In the genomic region with DNA sequence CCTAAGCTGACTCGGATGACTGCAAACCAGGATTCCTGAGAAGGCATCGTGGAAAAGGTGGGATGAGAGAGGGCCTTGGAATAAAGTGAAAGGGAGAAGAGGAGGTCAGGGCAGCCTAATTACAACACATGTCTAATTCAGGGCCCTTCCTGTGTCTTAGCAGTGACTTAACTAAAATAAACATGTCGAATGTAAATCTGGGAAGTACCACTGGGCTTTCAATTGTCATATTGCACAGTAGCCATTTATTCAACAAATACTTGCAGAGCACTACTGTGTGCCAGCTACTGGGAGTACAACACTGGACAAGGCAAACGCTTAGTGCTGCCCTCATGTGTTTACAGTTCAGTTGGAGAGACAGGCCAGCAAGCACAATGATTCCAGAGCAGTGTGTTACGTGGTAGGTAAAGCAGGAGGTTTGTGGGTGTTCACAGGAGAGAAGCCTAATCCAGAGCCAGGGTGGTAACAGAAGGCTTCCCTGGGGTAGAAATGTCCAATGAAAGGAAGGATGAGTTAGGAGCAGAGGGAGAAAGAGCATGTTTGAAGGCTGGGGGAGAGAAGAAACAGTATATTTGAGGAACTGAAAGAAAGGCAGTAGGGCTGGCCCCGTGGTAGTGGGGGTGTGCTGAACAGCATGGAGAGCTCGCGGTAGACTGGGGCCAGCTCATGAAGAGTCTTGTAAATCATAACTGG, we compare ENCODE assay signal across 1 cellular context.
TF ChIP-seq lines count a peak whose summit lies in the region.

No MANE protein-coding gene starts in this region.

TF ChIP-seq in HepG2, 621 proteins besides CTCF, POLR2A, EP300 and RAD21 (continued from another document and continues in another):
- TF ChIP-seq, protein P1, sequence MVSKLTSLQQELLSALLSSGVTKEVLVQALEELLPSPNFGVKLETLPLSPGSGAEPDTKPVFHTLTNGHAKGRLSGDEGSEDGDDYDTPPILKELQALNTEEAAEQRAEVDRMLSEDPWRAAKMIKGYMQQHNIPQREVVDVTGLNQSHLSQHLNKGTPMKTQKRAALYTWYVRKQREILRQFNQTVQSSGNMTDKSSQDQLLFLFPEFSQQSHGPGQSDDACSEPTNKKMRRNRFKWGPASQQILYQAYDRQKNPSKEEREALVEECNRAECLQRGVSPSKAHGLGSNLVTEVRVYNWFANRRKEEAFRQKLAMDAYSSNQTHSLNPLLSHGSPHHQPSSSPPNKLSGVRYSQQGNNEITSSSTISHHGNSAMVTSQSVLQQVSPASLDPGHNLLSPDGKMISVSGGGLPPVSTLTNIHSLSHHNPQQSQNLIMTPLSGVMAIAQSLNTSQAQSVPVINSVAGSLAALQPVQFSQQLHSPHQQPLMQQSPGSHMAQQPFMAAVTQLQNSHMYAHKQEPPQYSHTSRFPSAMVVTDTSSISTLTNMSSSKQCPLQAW (CRISPR knock-in tag; IDR thresholded peaks at IDR 0.05), result peak; percentile 41; the same call in 1 of the 2 replicates
- no peak for TF ChIP-seq ZNF598 (CRISPR knock-in tag; IDR thresholded peaks at IDR 0.05; ENCODE audit: borderline replicate concordance)
- TF ChIP-seq SOX6 (IDR thresholded peaks at IDR 0.05), result no peak
- TF ChIP-seq SOX6 (CRISPR knock-in tag; IDR thresholded peaks at IDR 0.05), result peak; percentile 56
- no peak for TF ChIP-seq NCOA2 (CRISPR knock-in tag; IDR thresholded peaks at IDR 0.05)
- TF ChIP-seq ZNF317 (CRISPR knock-in tag; IDR thresholded peaks at IDR 0.05), result 0 out of 2 replicates have a peak, but pooled peaks have one; percentile 40
- TF ChIP-seq ZNF766 (CRISPR knock-in tag; IDR thresholded peaks at IDR 0.05; ENCODE audit: borderline replicate concordance), result no peak
- 0 out of 2 replicates have a peak, but pooled peaks have one; percentile 35 for TF ChIP-seq MIER2 (CRISPR knock-in tag; IDR thresholded peaks at IDR 0.05)
- no peak for TF ChIP-seq ZNF546 (CRISPR knock-in tag; conservative IDR thresholded peaks at IDR 0.05)
- no peak for TF ChIP-seq ZNF768 (CRISPR knock-in tag; IDR thresholded peaks at IDR 0.05)
- peak; percentile 71; the same call in 1 of the 2 replicates for TF ChIP-seq FOXO1 (CRISPR knock-in tag; IDR thresholded peaks at IDR 0.05)
- TF ChIP-seq, protein P2, sequence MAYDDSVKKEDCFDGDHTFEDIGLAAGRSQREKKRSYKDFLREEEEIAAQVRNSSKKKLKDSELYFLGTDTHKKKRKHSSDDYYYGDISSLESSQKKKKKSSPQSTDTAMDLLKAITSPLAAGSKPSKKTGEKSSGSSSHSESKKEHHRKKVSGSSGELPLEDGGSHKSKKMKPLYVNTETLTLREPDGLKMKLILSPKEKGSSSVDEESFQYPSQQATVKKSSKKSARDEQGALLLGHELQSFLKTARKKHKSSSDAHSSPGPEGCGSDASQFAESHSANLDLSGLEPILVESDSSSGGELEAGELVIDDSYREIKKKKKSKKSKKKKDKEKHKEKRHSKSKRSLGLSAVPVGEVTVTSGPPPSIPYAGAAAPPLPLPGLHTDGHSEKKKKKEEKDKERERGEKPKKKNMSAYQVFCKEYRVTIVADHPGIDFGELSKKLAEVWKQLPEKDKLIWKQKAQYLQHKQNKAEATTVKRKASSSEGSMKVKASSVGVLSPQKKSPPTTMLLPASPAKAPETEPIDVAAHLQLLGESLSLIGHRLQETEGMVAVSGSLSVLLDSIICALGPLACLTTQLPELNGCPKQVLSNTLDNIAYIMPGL (CRISPR knock-in tag; IDR thresholded peaks at IDR 0.05; ENCODE audit: borderline replicate concordance in 1 of 2, low read depth in 1 of 2), result peak; percentile 70 to 82
- TF ChIP-seq NFIC (IDR thresholded peaks at IDR 0.05; ENCODE audit: low read length), result no peak
- TF ChIP-seq ZC3H4 (CRISPR knock-in tag; IDR thresholded peaks at IDR 0.05; ENCODE audit: borderline replicate concordance), result no peak
- peak; percentile 72 for TF ChIP-seq IRF2 (CRISPR knock-in tag; IDR thresholded peaks at IDR 0.05)
- peak; percentile 39; the same call in 1 of the 2 replicates for TF ChIP-seq GATAD1 (CRISPR knock-in tag; IDR thresholded peaks at IDR 0.05)
- TF ChIP-seq ZNF446 (CRISPR knock-in tag; IDR thresholded peaks at IDR 0.05), result no peak
- no peak for TF ChIP-seq DR1 (CRISPR knock-in tag; IDR thresholded peaks at IDR 0.05)
- TF ChIP-seq, protein P3, sequence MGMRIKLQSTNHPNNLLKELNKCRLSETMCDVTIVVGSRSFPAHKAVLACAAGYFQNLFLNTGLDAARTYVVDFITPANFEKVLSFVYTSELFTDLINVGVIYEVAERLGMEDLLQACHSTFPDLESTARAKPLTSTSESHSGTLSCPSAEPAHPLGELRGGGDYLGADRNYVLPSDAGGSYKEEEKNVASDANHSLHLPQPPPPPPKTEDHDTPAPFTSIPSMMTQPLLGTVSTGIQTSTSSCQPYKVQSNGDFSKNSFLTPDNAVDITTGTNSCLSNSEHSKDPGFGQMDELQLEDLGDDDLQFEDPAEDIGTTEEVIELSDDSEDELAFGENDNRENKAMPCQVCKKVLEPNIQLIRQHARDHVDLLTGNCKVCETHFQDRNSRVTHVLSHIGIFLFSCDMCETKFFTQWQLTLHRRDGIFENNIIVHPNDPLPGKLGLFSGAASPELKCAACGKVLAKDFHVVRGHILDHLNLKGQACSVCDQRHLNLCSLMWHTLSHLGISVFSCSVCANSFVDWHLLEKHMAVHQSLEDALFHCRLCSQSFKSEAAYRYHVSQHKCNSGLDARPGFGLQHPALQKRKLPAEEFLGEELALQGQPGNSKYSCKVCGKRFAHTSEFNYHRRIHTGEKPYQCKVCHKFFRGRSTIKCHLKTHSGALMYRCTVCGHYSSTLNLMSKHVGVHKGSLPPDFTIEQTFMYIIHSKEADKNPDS (CRISPR knock-in tag; IDR thresholded peaks at IDR 0.05), result no peak
- TF ChIP-seq BCL6 (CRISPR knock-in tag; IDR thresholded peaks at IDR 0.05), result no peak; the same call in 1 of the 2 replicates
- TF ChIP-seq, protein P4, sequence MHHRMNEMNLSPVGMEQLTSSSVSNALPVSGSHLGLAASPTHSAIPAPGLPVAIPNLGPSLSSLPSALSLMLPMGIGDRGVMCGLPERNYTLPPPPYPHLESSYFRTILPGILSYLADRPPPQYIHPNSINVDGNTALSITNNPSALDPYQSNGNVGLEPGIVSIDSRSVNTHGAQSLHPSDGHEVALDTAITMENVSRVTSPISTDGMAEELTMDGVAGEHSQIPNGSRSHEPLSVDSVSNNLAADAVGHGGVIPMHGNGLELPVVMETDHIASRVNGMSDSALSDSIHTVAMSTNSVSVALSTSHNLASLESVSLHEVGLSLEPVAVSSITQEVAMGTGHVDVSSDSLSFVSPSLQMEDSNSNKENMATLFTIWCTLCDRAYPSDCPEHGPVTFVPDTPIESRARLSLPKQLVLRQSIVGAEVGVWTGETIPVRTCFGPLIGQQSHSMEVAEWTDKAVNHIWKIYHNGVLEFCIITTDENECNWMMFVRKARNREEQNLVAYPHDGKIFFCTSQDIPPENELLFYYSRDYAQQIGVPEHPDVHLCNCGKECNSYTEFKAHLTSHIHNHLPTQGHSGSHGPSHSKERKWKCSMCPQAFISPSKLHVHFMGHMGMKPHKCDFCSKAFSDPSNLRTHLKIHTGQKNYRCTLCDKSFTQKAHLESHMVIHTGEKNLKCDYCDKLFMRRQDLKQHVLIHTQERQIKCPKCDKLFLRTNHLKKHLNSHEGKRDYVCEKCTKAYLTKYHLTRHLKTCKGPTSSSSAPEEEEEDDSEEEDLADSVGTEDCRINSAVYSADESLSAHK (CRISPR knock-in tag; IDR thresholded peaks at IDR 0.05; ENCODE audit: borderline replicate concordance), result no peak
- TF ChIP-seq, protein P5, sequence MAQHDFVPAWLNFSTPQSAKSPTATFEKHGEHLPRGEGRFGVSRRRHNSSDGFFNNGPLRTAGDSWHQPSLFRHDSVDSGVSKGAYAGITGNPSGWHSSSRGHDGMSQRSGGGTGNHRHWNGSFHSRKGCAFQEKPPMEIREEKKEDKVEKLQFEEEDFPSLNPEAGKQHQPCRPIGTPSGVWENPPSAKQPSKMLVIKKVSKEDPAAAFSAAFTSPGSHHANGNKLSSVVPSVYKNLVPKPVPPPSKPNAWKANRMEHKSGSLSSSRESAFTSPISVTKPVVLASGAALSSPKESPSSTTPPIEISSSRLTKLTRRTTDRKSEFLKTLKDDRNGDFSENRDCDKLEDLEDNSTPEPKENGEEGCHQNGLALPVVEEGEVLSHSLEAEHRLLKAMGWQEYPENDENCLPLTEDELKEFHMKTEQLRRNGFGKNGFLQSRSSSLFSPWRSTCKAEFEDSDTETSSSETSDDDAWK (CRISPR knock-in tag; IDR thresholded peaks at IDR 0.05), result no peak
- TF ChIP-seq, protein P6, sequence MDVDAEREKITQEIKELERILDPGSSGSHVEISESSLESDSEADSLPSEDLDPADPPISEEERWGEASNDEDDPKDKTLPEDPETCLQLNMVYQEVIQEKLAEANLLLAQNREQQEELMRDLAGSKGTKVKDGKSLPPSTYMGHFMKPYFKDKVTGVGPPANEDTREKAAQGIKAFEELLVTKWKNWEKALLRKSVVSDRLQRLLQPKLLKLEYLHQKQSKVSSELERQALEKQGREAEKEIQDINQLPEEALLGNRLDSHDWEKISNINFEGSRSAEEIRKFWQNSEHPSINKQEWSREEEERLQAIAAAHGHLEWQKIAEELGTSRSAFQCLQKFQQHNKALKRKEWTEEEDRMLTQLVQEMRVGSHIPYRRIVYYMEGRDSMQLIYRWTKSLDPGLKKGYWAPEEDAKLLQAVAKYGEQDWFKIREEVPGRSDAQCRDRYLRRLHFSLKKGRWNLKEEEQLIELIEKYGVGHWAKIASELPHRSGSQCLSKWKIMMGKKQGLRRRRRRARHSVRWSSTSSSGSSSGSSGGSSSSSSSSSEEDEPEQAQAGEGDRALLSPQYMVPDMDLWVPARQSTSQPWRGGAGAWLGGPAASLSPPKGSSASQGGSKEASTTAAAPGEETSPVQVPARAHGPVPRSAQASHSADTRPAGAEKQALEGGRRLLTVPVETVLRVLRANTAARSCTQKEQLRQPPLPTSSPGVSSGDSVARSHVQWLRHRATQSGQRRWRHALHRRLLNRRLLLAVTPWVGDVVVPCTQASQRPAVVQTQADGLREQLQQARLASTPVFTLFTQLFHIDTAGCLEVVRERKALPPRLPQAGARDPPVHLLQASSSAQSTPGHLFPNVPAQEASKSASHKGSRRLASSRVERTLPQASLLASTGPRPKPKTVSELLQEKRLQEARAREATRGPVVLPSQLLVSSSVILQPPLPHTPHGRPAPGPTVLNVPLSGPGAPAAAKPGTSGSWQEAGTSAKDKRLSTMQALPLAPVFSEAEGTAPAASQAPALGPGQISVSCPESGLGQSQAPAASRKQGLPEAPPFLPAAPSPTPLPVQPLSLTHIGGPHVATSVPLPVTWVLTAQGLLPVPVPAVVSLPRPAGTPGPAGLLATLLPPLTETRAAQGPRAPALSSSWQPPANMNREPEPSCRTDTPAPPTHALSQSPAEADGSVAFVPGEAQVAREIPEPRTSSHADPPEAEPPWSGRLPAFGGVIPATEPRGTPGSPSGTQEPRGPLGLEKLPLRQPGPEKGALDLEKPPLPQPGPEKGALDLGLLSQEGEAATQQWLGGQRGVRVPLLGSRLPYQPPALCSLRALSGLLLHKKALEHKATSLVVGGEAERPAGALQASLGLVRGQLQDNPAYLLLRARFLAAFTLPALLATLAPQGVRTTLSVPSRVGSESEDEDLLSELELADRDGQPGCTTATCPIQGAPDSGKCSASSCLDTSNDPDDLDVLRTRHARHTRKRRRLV (CRISPR knock-in tag; IDR thresholded peaks at IDR 0.05), result no peak
- no peak for TF ChIP-seq ZNF577 (CRISPR knock-in tag; IDR thresholded peaks at IDR 0.05; ENCODE audit: borderline replicate concordance, low read depth)
- no peak; the same call in 1 of the 2 replicates for TF ChIP-seq KAT8 (CRISPR knock-in tag; IDR thresholded peaks at IDR 0.05)
- TF ChIP-seq, protein P7, sequence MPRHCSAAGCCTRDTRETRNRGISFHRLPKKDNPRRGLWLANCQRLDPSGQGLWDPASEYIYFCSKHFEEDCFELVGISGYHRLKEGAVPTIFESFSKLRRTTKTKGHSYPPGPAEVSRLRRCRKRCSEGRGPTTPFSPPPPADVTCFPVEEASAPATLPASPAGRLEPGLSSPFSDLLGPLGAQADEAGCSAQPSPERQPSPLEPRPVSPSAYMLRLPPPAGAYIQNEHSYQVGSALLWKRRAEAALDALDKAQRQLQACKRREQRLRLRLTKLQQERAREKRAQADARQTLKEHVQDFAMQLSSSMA (CRISPR knock-in tag; IDR thresholded peaks at IDR 0.05), result no peak
- no peak for TF ChIP-seq NFE2L2 (IDR thresholded peaks at IDR 0.05; ENCODE audit: low read length)
- no peak for TF ChIP-seq REXO4 (CRISPR knock-in tag; IDR thresholded peaks at IDR 0.05; ENCODE audit: borderline replicate concordance)
- TF ChIP-seq ZNF605 (CRISPR knock-in tag; IDR thresholded peaks at IDR 0.05), result no peak
- TF ChIP-seq, protein P8, sequence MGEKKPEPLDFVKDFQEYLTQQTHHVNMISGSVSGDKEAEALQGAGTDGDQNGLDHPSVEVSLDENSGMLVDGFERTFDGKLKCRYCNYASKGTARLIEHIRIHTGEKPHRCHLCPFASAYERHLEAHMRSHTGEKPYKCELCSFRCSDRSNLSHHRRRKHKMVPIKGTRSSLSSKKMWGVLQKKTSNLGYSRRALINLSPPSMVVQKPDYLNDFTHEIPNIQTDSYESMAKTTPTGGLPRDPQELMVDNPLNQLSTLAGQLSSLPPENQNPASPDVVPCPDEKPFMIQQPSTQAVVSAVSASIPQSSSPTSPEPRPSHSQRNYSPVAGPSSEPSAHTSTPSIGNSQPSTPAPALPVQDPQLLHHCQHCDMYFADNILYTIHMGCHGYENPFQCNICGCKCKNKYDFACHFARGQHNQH (CRISPR knock-in tag; IDR thresholded peaks at IDR 0.05), result no peak
- TF ChIP-seq, protein P9, sequence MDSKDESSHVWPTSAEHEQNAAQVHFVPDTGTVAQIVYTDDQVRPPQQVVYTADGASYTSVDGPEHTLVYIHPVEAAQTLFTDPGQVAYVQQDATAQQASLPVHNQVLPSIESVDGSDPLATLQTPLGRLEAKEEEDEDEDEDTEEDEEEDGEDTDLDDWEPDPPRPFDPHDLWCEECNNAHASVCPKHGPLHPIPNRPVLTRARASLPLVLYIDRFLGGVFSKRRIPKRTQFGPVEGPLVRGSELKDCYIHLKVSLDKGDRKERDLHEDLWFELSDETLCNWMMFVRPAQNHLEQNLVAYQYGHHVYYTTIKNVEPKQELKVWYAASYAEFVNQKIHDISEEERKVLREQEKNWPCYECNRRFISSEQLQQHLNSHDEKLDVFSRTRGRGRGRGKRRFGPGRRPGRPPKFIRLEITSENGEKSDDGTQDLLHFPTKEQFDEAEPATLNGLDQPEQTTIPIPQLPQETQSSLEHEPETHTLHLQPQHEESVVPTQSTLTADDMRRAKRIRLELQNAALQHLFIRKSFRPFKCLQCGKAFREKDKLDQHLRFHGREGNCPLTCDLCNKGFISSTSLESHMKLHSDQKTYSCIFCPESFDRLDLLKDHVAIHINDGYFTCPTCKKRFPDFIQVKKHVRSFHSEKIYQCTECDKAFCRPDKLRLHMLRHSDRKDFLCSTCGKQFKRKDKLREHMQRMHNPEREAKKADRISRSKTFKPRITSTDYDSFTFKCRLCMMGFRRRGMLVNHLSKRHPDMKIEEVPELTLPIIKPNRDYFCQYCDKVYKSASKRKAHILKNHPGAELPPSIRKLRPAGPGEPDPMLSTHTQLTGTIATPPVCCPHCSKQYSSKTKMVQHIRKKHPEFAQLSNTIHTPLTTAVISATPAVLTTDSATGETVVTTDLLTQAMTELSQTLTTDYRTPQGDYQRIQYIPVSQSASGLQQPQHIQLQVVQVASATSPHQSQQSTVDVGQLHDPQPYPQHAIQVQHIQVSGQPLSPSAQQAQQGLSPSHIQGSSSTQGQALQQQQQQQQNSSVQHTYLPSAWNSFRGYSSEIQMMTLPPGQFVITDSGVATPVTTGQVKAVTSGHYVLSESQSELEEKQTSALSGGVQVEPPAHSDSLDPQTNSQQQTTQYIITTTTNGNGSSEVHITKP (CRISPR knock-in tag; IDR thresholded peaks at IDR 0.05; ENCODE audit: low read depth), result 0 out of 2 replicates have a peak, but pooled peaks have one; percentile 57
- TF ChIP-seq ZNF180 (CRISPR knock-in tag; IDR thresholded peaks at IDR 0.05; ENCODE audit: borderline replicate concordance, low read depth), result no peak
